ENCODE assay signal across 7 cellular contexts in the genomic region with DNA sequence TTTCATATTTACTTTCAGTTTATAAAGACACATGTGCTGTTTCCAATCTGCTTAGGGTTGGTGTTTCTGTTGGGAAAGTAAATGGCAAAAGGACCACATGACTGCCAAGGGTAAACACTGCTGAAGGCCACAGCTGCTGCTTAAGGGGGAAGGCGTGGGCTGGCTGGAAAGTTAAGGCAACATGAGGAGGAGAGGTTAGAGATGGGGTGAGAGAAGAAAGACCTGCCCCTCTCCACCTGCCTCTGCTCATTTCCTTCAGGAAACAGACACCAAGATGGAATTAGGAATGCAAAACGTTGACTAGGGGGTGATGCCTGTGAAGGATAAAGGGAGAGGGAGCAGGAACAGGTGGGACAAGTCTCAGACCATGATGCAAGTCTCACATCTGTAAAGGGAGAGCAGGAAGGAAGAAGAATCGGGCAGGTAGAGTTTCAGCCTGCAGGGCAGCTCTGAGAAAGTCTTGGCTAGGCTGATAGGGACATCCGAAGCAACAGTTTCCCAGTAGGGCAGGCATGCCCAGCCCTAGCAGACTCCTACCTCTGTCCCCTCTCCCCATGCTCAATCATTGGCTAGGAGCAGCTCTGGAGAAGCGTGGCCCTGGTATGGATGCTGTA.
DNase-seq lines count a peak whose midpoint lies in the region; ATAC-seq and TF ChIP-seq lines count a peak whose summit lies in the region.

No MANE protein-coding gene starts in this region.

- CTCF ChIA-PET in naive thymus-derived CD4-positive, alpha-beta T cell (lab: Charles Lee), result interaction anchor here (0.7 to 1.7 kb wide), 2 partner anchors 14 to 292 kb away, joined by 4 read pairs; no protein-coding TSS in a partner anchor

- no peaks in the 10 kb centered on the region for H3K27me3 Mint-ChIP-seq in activated naive CD8-positive, alpha-beta T cell treated with anti-CD3 and anti-CD28 coated beads, Interleukin-2, amount 10 ng/mL, durations not matched to agents 7 days and 5 days
- H3K27me3 Mint-ChIP-seq in naive thymus-derived CD4-positive, alpha-beta T cell, result no peaks in the 10 kb centered on the region

- H3K4me1 ChIP-seq in MM.1S (ENCODE audit: low read length), result peaks cover 23% of the 10 kb centered on the region
- peaks cover 39 to 74% of the 10 kb centered on the region in 2 donors for H3K4me1 ChIP-seq in naive thymus-derived CD4-positive, alpha-beta T cell (ENCODE audit: control insufficient read depth in 2 of 2, insufficient read depth in 2 of 2, low read length in 2 of 2)

- no peaks in the 10 kb centered on the region for H3K9me3 ChIP-seq in MM.1S (replicated peaks; ENCODE audit: insufficient read depth, low read length)
- H3K9me3 ChIP-seq in naive thymus-derived CD4-positive, alpha-beta T cell (ENCODE audit: control insufficient read depth in 2 of 3, low read length in 3 of 3), result no peaks in the 10 kb centered on the region

- no peaks in the 10 kb centered on the region for H4K20me1 ChIP-seq in MM.1S (ENCODE audit: insufficient read depth, low read length)

- H3K79me2 ChIP-seq in MM.1S (ENCODE audit: low read length), result no peaks in the 10 kb centered on the region

- DNase-seq in MM.1S (peak; percentile 71), hepatic stellate cell (ENCODE audit: low spot score) (no peak), AML-193 (lab: John Stamatoyannopoulos, UW) (no peak), caudate nucleus (lab: John Stamatoyannopoulos, UW) (no peak)
- DNase-seq in activated naive CD8-positive, alpha-beta T cell treated with anti-CD3 and anti-CD28 coated beads, Interleukin-2, amount 10 ng/mL, durations not matched to agents 7 days and 5 days, result peak; percentile 33
- DNase-seq in naive thymus-derived CD4-positive, alpha-beta T cell, result no peak

- H3K27ac Mint-ChIP-seq in activated naive CD8-positive, alpha-beta T cell treated with anti-CD3 and anti-CD28 coated beads, Interleukin-2, amount 10 ng/mL, durations not matched to agents 7 days and 5 days, result peak overlapping the region; percentile 93
- peak overlapping the region; percentile 23 to 88 (median 55) for H3K27ac Mint-ChIP-seq in naive thymus-derived CD4-positive, alpha-beta T cell

- no peak for TF ChIP-seq CTCF in MM.1S (IDR thresholded peaks at IDR 0.05; ENCODE audit: low read length)

- H3K4me3 ChIP-seq in MM.1S (ENCODE audit: low read length), result peak overlapping the region; percentile 45
- peak overlapping the region; percentile 28 for H3K4me3 ChIP-seq in naive thymus-derived CD4-positive, alpha-beta T cell (ENCODE audit: low read length)

- intact Hi-C loops in naive thymus-derived CD4-positive, alpha-beta T cell (cut with micrococcal nuclease), result loop anchor here (5.0 kb wide), 3 partner anchors 33 to 127 kb away; no protein-coding TSS in a partner anchor

- peak; percentile 30 for ATAC-seq in GM19035 (IDR thresholded peaks at IDR 0.05; ENCODE audit: unreplicated experiment)
- ATAC-seq in activated naive CD8-positive, alpha-beta T cell treated with anti-CD3 and anti-CD28 coated beads, Interleukin-2, amount 10 ng/mL, durations not matched to agents 7 days and 5 days (ENCODE audit: low read depth), result peak; percentile 20
- no peak for ATAC-seq in naive thymus-derived CD4-positive, alpha-beta T cell

- peak overlapping the region; percentile 57 for H2AFZ ChIP-seq in MM.1S (ENCODE audit: low read length)

- peak overlapping the region; percentile 63; the same call in 1 of the 2 replicates for H3K27ac ChIP-seq in MM.1S (ENCODE audit: low read length)
- H3K27ac ChIP-seq in naive thymus-derived CD4-positive, alpha-beta T cell (ENCODE audit: low read depth, low read length), result no peak overlapping the region
- no peak overlapping the region for H3K27ac ChIP-seq in caudate nucleus (ENCODE audit: low read depth, low read length)

- H3K36me3 Mint-ChIP-seq in activated naive CD8-positive, alpha-beta T cell treated with anti-CD3 and anti-CD28 coated beads, Interleukin-2, amount 10 ng/mL, durations not matched to agents 7 days and 5 days, result peaks cover 4% of the 10 kb centered on the region
- peaks cover 0 to 5% (median 0%) of the 10 kb centered on the region in 5 donors for H3K36me3 Mint-ChIP-seq in naive thymus-derived CD4-positive, alpha-beta T cell

- peak overlapping the region; percentile 26; the same call in 1 of the 2 replicates for H3K9ac ChIP-seq in MM.1S (ENCODE audit: low read length)

- no peaks in the 10 kb centered on the region for H3K27me3 ChIP-seq in MM.1S (replicated peaks; ENCODE audit: insufficient read depth, low read length)
- no peaks in the 10 kb centered on the region for H3K27me3 ChIP-seq in naive thymus-derived CD4-positive, alpha-beta T cell (ENCODE audit: control insufficient read depth in 2 of 2, insufficient read depth in 2 of 2, low read length in 2 of 2)

- peaks cover 25% of the 10 kb centered on the region for H3F3A ChIP-seq in MM.1S (ENCODE audit: insufficient read depth, low read length)

- peak overlapping the region; percentile 81 for H3K4me3 Mint-ChIP-seq in activated naive CD8-positive, alpha-beta T cell treated with anti-CD3 and anti-CD28 coated beads, Interleukin-2, amount 10 ng/mL, durations not matched to agents 7 days and 5 days
- peak overlapping the region; percentile 44 to 80 (median 74) for H3K4me3 Mint-ChIP-seq in naive thymus-derived CD4-positive, alpha-beta T cell

- H3K9me2 ChIP-seq in MM.1S (replicated peaks; ENCODE audit: insufficient read depth, low read length), result no peaks in the 10 kb centered on the region

- POLR2A ChIA-PET in activated naive CD8-positive, alpha-beta T cell treated with anti-CD3 and anti-CD28 coated beads, Interleukin-2, amount 10 ng/mL, durations not matched to agents 7 days and 5 days (lab: Charles Lee), result interaction anchor here (1.0 to 1.5 kb wide), 3 partner anchors 14 to 87 kb away, joined by 3 to 11 read pairs (median 3); a partner anchor contains a TSS
- POLR2A ChIA-PET in naive thymus-derived CD4-positive, alpha-beta T cell (lab: Charles Lee), result interaction anchor here (0.5 to 1.6 kb wide), 5 partner anchors 15 to 87 kb away, joined by 3 to 5 read pairs (median 3); no protein-coding TSS in a partner anchor

- H3K4me1 Mint-ChIP-seq in activated naive CD8-positive, alpha-beta T cell treated with anti-CD3 and anti-CD28 coated beads, Interleukin-2, amount 10 ng/mL, durations not matched to agents 7 days and 5 days, result peaks cover 64% of the 10 kb centered on the region
- peaks cover 47 to 74% (median 56%) of the 10 kb centered on the region in 7 donors for H3K4me1 Mint-ChIP-seq in naive thymus-derived CD4-positive, alpha-beta T cell

- H3K9me3 Mint-ChIP-seq in activated naive CD8-positive, alpha-beta T cell treated with anti-CD3 and anti-CD28 coated beads, Interleukin-2, amount 10 ng/mL, durations not matched to agents 7 days and 5 days, result peaks cover under 1% of the 10 kb centered on the region
- no peaks in the 10 kb centered on the region for H3K9me3 Mint-ChIP-seq in naive thymus-derived CD4-positive, alpha-beta T cell

- H3K36me3 ChIP-seq in MM.1S (replicated peaks; ENCODE audit: insufficient read depth, low read length), result no peaks in the 10 kb centered on the region
- no peaks in the 10 kb centered on the region for H3K36me3 ChIP-seq in naive thymus-derived CD4-positive, alpha-beta T cell (ENCODE audit: control insufficient read depth in 2 of 3, insufficient read depth in 3 of 3, low read length in 3 of 3)

- peak overlapping the region; percentile 82 for H3K4me2 ChIP-seq in MM.1S (ENCODE audit: low read depth, low read length)

Comparison
In these comparisons a context has a peak if more than half of its experiments do, and no peak if none do; other contexts are left out.
1. DNase-seq: peak in MM.1S (single experiment) and activated naive CD8-positive, alpha-beta T cell treated with anti-CD3 and anti-CD28 coated beads, Interleukin-2, amount 10 ng/mL, durations not matched to agents 7 days and 5 days (single experiment); none in naive thymus-derived CD4-positive, alpha-beta T cell (0 of 9), hepatic stellate cell (single experiment), AML-193 (0 of 2) and caudate nucleus (0 of 61).